ENCODE assay signal across 21 cellular contexts in genomic region chr21:43591468-43592050, GRCh38.
A peak's percentile ranks its signal among the peaks of the same experiment; 100 is the strongest.
DNase-seq lines count a peak whose midpoint lies in the region; ATAC-seq, FAIRE-seq and TF ChIP-seq lines count a peak whose summit lies in the region.
"Had no signal": no experiment of that assay in that cellular context is flagged by ENCODE, and none has a peak within 500 bp of the region (broad histone marks: within the 10 kb centered on the region; RNA-seq: fewer than 3 reads in every experiment).

No MANE protein-coding gene starts in this region.

- dilution Hi-C loops in mammary epithelial cell (cut with HindIII; ENCODE audit: low sequenced_read_pairs): no loop called here

- in situ Hi-C loops in mammary epithelial cell (cut with MboI; ENCODE audit: low sequenced_read_pairs in 2 of 2): no loop called here

- POLR2A ChIA-PET in A549 (lab: Yijun Ruan, JAX): no interaction called here

- DNase-seq in A549 (ENCODE audit: low read depth in 1 of 2, low spot score in 1 of 2) (peak in 1 of 2 experiments; percentile 72), NCI-H460 (ENCODE audit: extremely low read depth, low read depth) (peak; percentile 32), mammary epithelial cell (no peak), iris pigment epithelial cell (ENCODE audit: low read depth) (peak; percentile 76), putamen (ENCODE audit: low spot score) (no peak), medulla oblongata (ENCODE audit: extremely low spot score) (no peak)
- DNase-seq: activated CD4-positive, alpha-beta T cell treated with anti-CD3 and anti-CD28 coated beads for 36 hours; activated naive CD4-positive, alpha-beta T cell; CD4-positive, alpha-beta T cell; colonic mucosa; DMS79 treated with DMSO at 0.1 percent for 48 hours; lower lobe of right lung; natural killer cell; NCI-H187 treated with DMSO at 0.1 percent for 48 hours; psoas muscle; SIG-M5; T-helper 9 cell had no signal

- H3K9ac ChIP-seq in mammary epithelial cell (ENCODE audit: insufficient read depth, low read length): no peak overlapping the region

- H3K79me2 ChIP-seq in mammary epithelial cell (ENCODE audit: insufficient read depth, low read length): peaks cover 7% of the 10 kb centered on the region

- TF ChIP-seq CTCF in A549 (IDR thresholded peaks at IDR 0.05) (no peak), mammary epithelial cell (conservative IDR thresholded peaks at IDR 0.05 in 1 of 2, IDR thresholded peaks at IDR 0.05 in 1 of 2; ENCODE audit: extremely low read depth in 1 of 2, insufficient read depth in 1 of 2, low read depth in 1 of 2, low read length in 2 of 2) (no peak)

- WGBS in A549 (ENCODE audit: missing lambda C conversion rate): 39% methylated on average over 3 of the region's 3 CpGs
- 89% methylated on average over 3 of the region's 3 CpGs for WGBS in mammary epithelial cell (ENCODE audit: low coverage, missing lambda C conversion rate)

- CTCF ChIA-PET in A549 (lab: Yijun Ruan, JAX): interaction anchor here (1.2 to 1.7 kb wide), 2 partner anchors 20 to 54 kb away, joined by 4 to 6 read pairs; no protein-coding TSS in a partner anchor
- CTCF ChIA-PET in mammary epithelial cell (lab: Charles Lee; ENCODE audit: low non-redundant PET): no interaction called here

- no peaks in the 10 kb centered on the region for H3K27me3 ChIP-seq in mammary epithelial cell (ENCODE audit: insufficient read depth, low read length)
- H3K27me3 ChIP-seq: ascending aorta, colonic mucosa had no signal

- H3K4me3 ChIP-seq in A549 (no peak overlapping the region), mammary epithelial cell (replicated peaks in 1 of 3; ENCODE audit: insufficient read depth in 1 of 3, low read depth in 2 of 3, low read length in 3 of 3) (no peak overlapping the region)
- H3K4me3 ChIP-seq: ascending aorta, colonic mucosa, lower lobe of right lung, psoas muscle had no signal

- FAIRE-seq in A549 (lab: Jason Lieb, UNC): no peak

- H4K20me1 ChIP-seq in mammary epithelial cell (ENCODE audit: insufficient read depth, low read length): no peaks in the 10 kb centered on the region

- peak overlapping the region; percentile 86 to 98 for H3K27ac ChIP-seq in A549
- peak overlapping the region; percentile 83 for H3K27ac ChIP-seq in mammary epithelial cell (ENCODE audit: insufficient read depth, low read depth, low read length)
- H3K27ac ChIP-seq: ascending aorta, colonic mucosa, lower lobe of right lung, psoas muscle had no signal

- intact Hi-C loops in mammary epithelial cell (cut with micrococcal nuclease): no loop called here

- peak; percentile 71 to 82; a peak in 4 of 6 replicates for ATAC-seq in A549
- no peak for ATAC-seq in GM18870 (IDR thresholded peaks at IDR 0.05; ENCODE audit: unreplicated experiment)
- no peak for ATAC-seq in HG03045 (IDR thresholded peaks at IDR 0.05; ENCODE audit: unreplicated experiment)
- ATAC-seq: activated CD4-positive, alpha-beta T cell treated with anti-CD3 and anti-CD28 coated beads for 36 hours; HCT116; lower lobe of right lung; natural killer cell had no signal

- no peak overlapping the region for H2AFZ ChIP-seq in mammary epithelial cell (ENCODE audit: low read depth, low read length)

- no peaks in the 10 kb centered on the region for H3K36me3 ChIP-seq in mammary epithelial cell (ENCODE audit: insufficient read depth, low read length)
- H3K36me3 ChIP-seq: ascending aorta, colonic mucosa, lower lobe of right lung had no signal

- TF ChIP-seq EP300 in A549 (IDR thresholded peaks at IDR 0.05): peak in 1 of 2 experiments; percentile 54; a peak in 1 of 5 replicates

- H3K9me3 ChIP-seq in A549 (0 out of 3 replicates have a peak, but pooled peaks cover 5% of the 10 kb centered on the region), mammary epithelial cell (replicated peaks; ENCODE audit: insufficient read depth, low read length) (no peaks in the 10 kb centered on the region)
- H3K9me3 ChIP-seq: ascending aorta, colonic mucosa, lower lobe of right lung, psoas muscle had no signal

- TF ChIP-seq POLR2A in A549 (IDR thresholded peaks at IDR 0.05; ENCODE audit: low read length): no peak

- H3K4me1 ChIP-seq in A549: peaks cover 83% of the 10 kb centered on the region
- peaks cover 44% of the 10 kb centered on the region for H3K4me1 ChIP-seq in mammary epithelial cell (ENCODE audit: insufficient read depth, low read length)
- H3K4me1 ChIP-seq: colonic mucosa had no signal

- BruUV-seq in mammary epithelial cell (replicated peaks; lab: Mats Ljungman, UMichigan): no TSS peak

- no peak for TF ChIP-seq RAD21 in A549 (conservative IDR thresholded peaks at IDR 0.05 in 1 of 2, IDR thresholded peaks at IDR 0.05 in 1 of 2)

- H3K4me2 ChIP-seq in A549 (peak overlapping the region; percentile 41), mammary epithelial cell (ENCODE audit: insufficient read depth, low read depth, low read length) (no peak overlapping the region)

TF ChIP-seq in A549, 52 proteins besides CTCF, POLR2A, EP300 and RAD21:
- TF ChIP-seq TFCP2L1 (CRISPR knock-in tag; IDR thresholded peaks at IDR 0.05): no peak
- TF ChIP-seq JUNB (IDR thresholded peaks at IDR 0.05): peak; percentile 24; the same call in 1 of the 2 replicates
- TF ChIP-seq CEBPB (IDR thresholded peaks at IDR 0.05): peak in 1 of 2 experiments; percentile 77; a peak in 2 of 4 replicates
- peak; percentile 79 for TF ChIP-seq GATA3 (IDR thresholded peaks at IDR 0.05; ENCODE audit: borderline replicate concordance)
- TF ChIP-seq, protein P1, sequence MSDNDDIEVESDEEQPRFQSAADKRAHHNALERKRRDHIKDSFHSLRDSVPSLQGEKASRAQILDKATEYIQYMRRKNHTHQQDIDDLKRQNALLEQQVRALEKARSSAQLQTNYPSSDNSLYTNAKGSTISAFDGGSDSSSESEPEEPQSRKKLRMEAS (IDR thresholded peaks at IDR 0.05): peak; percentile 45
- 0 out of 2 replicates have a peak, but pooled peaks have one; percentile 17 for TF ChIP-seq FOSL2 (IDR thresholded peaks at IDR 0.05)
- TF ChIP-seq FOSL2 (CRISPR knock-in tag; IDR thresholded peaks at IDR 0.05): peak; percentile 59
- TF ChIP-seq JUN (IDR thresholded peaks at IDR 0.05): peak in 1 of 2 experiments; percentile 50; a peak in 2 of 5 replicates
- no peak for TF ChIP-seq MAZ (IDR thresholded peaks at IDR 0.05; ENCODE audit: borderline replicate concordance, low read depth, low read length)

Comparison
In these comparisons a context has a peak if more than half of its experiments do, and no peak if none do; other contexts are left out.
1. ATAC-seq: peak in A549 (2 of 2); none in GM18870 (single experiment) and HG03045 (single experiment).
2. DNase-seq: peak in NCI-H460 (single experiment) and iris pigment epithelial cell (single experiment); none in mammary epithelial cell (single experiment), putamen (single experiment) and medulla oblongata (single experiment).